ENCODE assay signal across 8 cellular contexts in genomic region chr19:17346109-17346671, GRCh38. TPM values are rescaled to one million over a fixed set of nuclear protein-coding genes. Genes with fewer than 3 reads are reported as not detected.
DNase-seq lines count a peak whose midpoint lies in the region; ATAC-seq lines count a peak whose summit lies in the region.

No MANE protein-coding gene starts in this region.

- H3K4me1 Mint-ChIP-seq in activated CD4-positive, alpha-beta memory T cell treated with anti-CD3 and anti-CD28 coated beads, Interleukin-2, amount 10 ng/mL, durations not matched to agents 7 days and 5 days, result peaks cover 8% of the 10 kb centered on the region

- DNase-seq in C1 segment of cervical spinal cord (lab: John Stamatoyannopoulos, UW) (peak in 10 of 14 donors; percentile 7 to 76 (median 31)), GM23248 (peak; percentile 69), NCI-H82 (lab: John Stamatoyannopoulos, UW) (peak; percentile 89), midbrain (lab: John Stamatoyannopoulos, UW) (peak; percentile 75)
- DNase-seq in activated CD4-positive, alpha-beta memory T cell treated with anti-CD3 and anti-CD28 coated beads, Interleukin-2, amount 10 ng/mL, durations not matched to agents 7 days and 5 days, result peak; percentile 82
- DNase-seq in effector memory CD4-positive, alpha-beta T cell, result peak; percentile 46 to 67 (median 51)
- peak; percentile 46 to 65 for DNase-seq in stimulated activated CD8-positive, alpha-beta memory T cell treated with anti-CD3 and anti-CD28 coated beads, Interleukin-4, amount 100 ng/mL, for 4 hours (ENCODE audit: low read depth in 2 of 2, low spot score in 1 of 2)

- no peak overlapping the region for H3K27ac ChIP-seq in GM23248
- H3K27ac ChIP-seq in effector memory CD4-positive, alpha-beta T cell (ENCODE audit: insufficient read depth, low read length, poor library complexity, severe bottlenecking), result no peak overlapping the region

- H3K9ac ChIP-seq in GM23248, result no peak overlapping the region

- H2AFZ ChIP-seq in GM23248, result peak overlapping the region; percentile 16; the same call in 1 of the 2 replicates

- WGBS in GM23248 (ENCODE audit: low coverage in 1 of 2, low lambda C conversion rate in 2 of 2, missing lambda C conversion rate in 2 of 2), 2 experiments, result 15 to 17% methylated on average over 24 of the region's 24 CpGs

- H3K9me3 Mint-ChIP-seq in activated CD4-positive, alpha-beta memory T cell treated with anti-CD3 and anti-CD28 coated beads, Interleukin-2, amount 10 ng/mL, durations not matched to agents 7 days and 5 days, result no peaks in the 10 kb centered on the region

- H3K27me3 ChIP-seq in GM23248 (replicated peaks; ENCODE audit: insufficient read depth), result no peaks in the 10 kb centered on the region; the same call in 1 of the 2 replicates
- H3K27me3 ChIP-seq in effector memory CD4-positive, alpha-beta T cell (replicated peaks; ENCODE audit: control insufficient read depth, insufficient read depth, low read length, poor library complexity, severe bottlenecking), result peaks cover 4% of the 10 kb centered on the region

- POLR2A ChIA-PET in activated CD4-positive, alpha-beta memory T cell treated with anti-CD3 and anti-CD28 coated beads, Interleukin-2, amount 10 ng/mL, durations not matched to agents 7 days and 5 days (lab: Charles Lee), result interaction anchor here (1.0 kb wide), 1 partner anchor 20 kb away, joined by 3 read pairs; no protein-coding TSS in a partner anchor

- H3F3A ChIP-seq in GM23248 (ENCODE audit: insufficient read depth), result no peaks in the 10 kb centered on the region

- no peak overlapping the region for H3K4me3 Mint-ChIP-seq in activated CD4-positive, alpha-beta memory T cell treated with anti-CD3 and anti-CD28 coated beads, Interleukin-2, amount 10 ng/mL, durations not matched to agents 7 days and 5 days

- no peaks in the 10 kb centered on the region for H3K9me3 ChIP-seq in GM23248 (ENCODE audit: low read depth)
- no peaks in the 10 kb centered on the region for H3K9me3 ChIP-seq in effector memory CD4-positive, alpha-beta T cell (ENCODE audit: control insufficient read depth, low read length)

- no peak overlapping the region for H3K27ac Mint-ChIP-seq in activated CD4-positive, alpha-beta memory T cell treated with anti-CD3 and anti-CD28 coated beads, Interleukin-2, amount 10 ng/mL, durations not matched to agents 7 days and 5 days

- no peak overlapping the region for H3K4me2 ChIP-seq in GM23248 (ENCODE audit: unreplicated experiment)

- no peaks in the 10 kb centered on the region for H3K36me3 Mint-ChIP-seq in activated CD4-positive, alpha-beta memory T cell treated with anti-CD3 and anti-CD28 coated beads, Interleukin-2, amount 10 ng/mL, durations not matched to agents 7 days and 5 days (ENCODE audit: low read depth)

- no peak for ATAC-seq in HG03469 (IDR thresholded peaks at IDR 0.05; ENCODE audit: unreplicated experiment)

- no peaks in the 10 kb centered on the region for H3K79me2 ChIP-seq in GM23248 (ENCODE audit: insufficient read depth)

- H3K4me3 ChIP-seq in GM23248, result no peak overlapping the region
- H3K4me3 ChIP-seq in effector memory CD4-positive, alpha-beta T cell (ENCODE audit: insufficient read depth, low read depth, low read length, poor library complexity, severe bottlenecking), result no peak overlapping the region

- CTCF ChIA-PET in activated CD4-positive, alpha-beta memory T cell treated with anti-CD3 and anti-CD28 coated beads, Interleukin-2, amount 10 ng/mL, durations not matched to agents 7 days and 5 days (lab: Charles Lee), result interaction anchor here (0.5 to 1.9 kb wide), 6 partner anchors 11 to 677 kb away, joined by 3 to 18 read pairs (median 6); partner anchors contain the start of gene MRPL34

- peaks cover 19% of the 10 kb centered on the region for H3K27me3 Mint-ChIP-seq in activated CD4-positive, alpha-beta memory T cell treated with anti-CD3 and anti-CD28 coated beads, Interleukin-2, amount 10 ng/mL, durations not matched to agents 7 days and 5 days

- H3K36me3 ChIP-seq in GM23248 (ENCODE audit: low read depth), result no peaks in the 10 kb centered on the region
- H3K36me3 ChIP-seq in effector memory CD4-positive, alpha-beta T cell (ENCODE audit: control insufficient read depth, insufficient read depth, low read length), result peaks cover under 1% of the 10 kb centered on the region

- H3K4me1 ChIP-seq in GM23248 (ENCODE audit: insufficient read depth), result no peaks in the 10 kb centered on the region
- no peaks in the 10 kb centered on the region for H3K4me1 ChIP-seq in effector memory CD4-positive, alpha-beta T cell (ENCODE audit: control insufficient read depth, insufficient read depth, low read length, poor library complexity, severe bottlenecking)

- in situ Hi-C loops in GM23248 (cut with MboI), result loop anchor here (5.0 kb wide), 1 partner anchor 36 kb away; no protein-coding TSS in a partner anchor

- H3K9me2 ChIP-seq in GM23248 (ENCODE audit: insufficient read depth), result no peaks in the 10 kb centered on the region

- no peaks in the 10 kb centered on the region for H4K20me1 ChIP-seq in GM23248 (ENCODE audit: insufficient read depth)

RNA-seq across cellular contexts. Expression of gene GTPBP3, which starts 8.8 kb away (rescaled TPM):
- 11.4 and 14.8 TPM in 2 replicates for total RNA-seq in GM23248 (2014; rRNA removed; shearing (Covaris generic))
- 7.6 and 7.9 TPM in 2 replicates for polyA plus RNA-seq in GM23248 (2016; fragmentation: Nextera tagmentation; extraction: Ambion mirVana)
- total RNA-seq in activated CD4-positive, alpha-beta memory T cell treated with anti-CD3 and anti-CD28 coated beads, Interleukin-2, amount 10 ng/mL, durations not matched to agents 7 days and 5 days, result 10 to 100 TPM; 30.2 to 34.2 TPM

RNA-seq across cellular contexts. Expression of gene ANO8, which starts 11.5 kb away (rescaled TPM):
- 2.8 and 4.0 TPM in 2 replicates for total RNA-seq in GM23248 (2014; rRNA removed; shearing (Covaris generic))
- polyA plus RNA-seq in GM23248 (2016; fragmentation: Nextera tagmentation; extraction: Ambion mirVana), result 0.52 and 0.61 TPM in 2 replicates
- total RNA-seq in activated CD4-positive, alpha-beta memory T cell treated with anti-CD3 and anti-CD28 coated beads, Interleukin-2, amount 10 ng/mL, durations not matched to agents 7 days and 5 days, result 10 to 100 TPM; 20.2 TPM

RNA-seq across cellular contexts. Expression of gene PLVAP, which starts 31.0 kb away (rescaled TPM):
- not detected in 2 replicates for total RNA-seq in GM23248 (2014; rRNA removed; shearing (Covaris generic))
- polyA plus RNA-seq in GM23248 (2016; fragmentation: Nextera tagmentation; extraction: Ambion mirVana), result not detected in 2 replicates
- not detected for total RNA-seq in activated CD4-positive, alpha-beta memory T cell treated with anti-CD3 and anti-CD28 coated beads, Interleukin-2, amount 10 ng/mL, durations not matched to agents 7 days and 5 days

RNA-seq across cellular contexts. Expression of gene DDA1, which starts 36.8 kb away (rescaled TPM):
- total RNA-seq in GM23248 (2014; rRNA removed; shearing (Covaris generic)), result 10.9 and 40.8 TPM in 2 replicates
- 87.8 and 96.9 TPM in 2 replicates for polyA plus RNA-seq in GM23248 (2016; fragmentation: Nextera tagmentation; extraction: Ambion mirVana)
- total RNA-seq in activated CD4-positive, alpha-beta memory T cell treated with anti-CD3 and anti-CD28 coated beads, Interleukin-2, amount 10 ng/mL, durations not matched to agents 7 days and 5 days, result 10 to 100 TPM; 58.6 to 61.2 TPM

RNA-seq across cellular contexts. Expression of gene MRPL34, which starts 40.5 kb away (rescaled TPM):
- total RNA-seq in GM23248 (2014; rRNA removed; shearing (Covaris generic)), result 14.7 and 23.0 TPM in 2 replicates
- polyA plus RNA-seq in GM23248 (2016; fragmentation: Nextera tagmentation; extraction: Ambion mirVana), result 74.5 and 78.8 TPM in 2 replicates
- 10 to 100 TPM; 82.8 to 98.3 TPM for total RNA-seq in activated CD4-positive, alpha-beta memory T cell treated with anti-CD3 and anti-CD28 coated beads, Interleukin-2, amount 10 ng/mL, durations not matched to agents 7 days and 5 days

Comparison
In these comparisons a context has a peak if more than half of its experiments do, and no peak if none do; other contexts are left out.
1. DNase-seq: peak in every context shown above with its lines; median percentile 89 in NCI-H82; 82 in activated CD4-positive, alpha-beta memory T cell treated with anti-CD3 and anti-CD28 coated beads, Interleukin-2, amount 10 ng/mL, durations not matched to agents 7 days and 5 days; 75 in midbrain; 69 in GM23248; 56 in stimulated activated CD8-positive, alpha-beta memory T cell treated with anti-CD3 and anti-CD28 coated beads, Interleukin-4, amount 100 ng/mL, for 4 hours; 51 in effector memory CD4-positive, alpha-beta T cell; 31 in C1 segment of cervical spinal cord.